15 cellular contexts compared by ENCODE assay signal in the genomic region with DNA sequence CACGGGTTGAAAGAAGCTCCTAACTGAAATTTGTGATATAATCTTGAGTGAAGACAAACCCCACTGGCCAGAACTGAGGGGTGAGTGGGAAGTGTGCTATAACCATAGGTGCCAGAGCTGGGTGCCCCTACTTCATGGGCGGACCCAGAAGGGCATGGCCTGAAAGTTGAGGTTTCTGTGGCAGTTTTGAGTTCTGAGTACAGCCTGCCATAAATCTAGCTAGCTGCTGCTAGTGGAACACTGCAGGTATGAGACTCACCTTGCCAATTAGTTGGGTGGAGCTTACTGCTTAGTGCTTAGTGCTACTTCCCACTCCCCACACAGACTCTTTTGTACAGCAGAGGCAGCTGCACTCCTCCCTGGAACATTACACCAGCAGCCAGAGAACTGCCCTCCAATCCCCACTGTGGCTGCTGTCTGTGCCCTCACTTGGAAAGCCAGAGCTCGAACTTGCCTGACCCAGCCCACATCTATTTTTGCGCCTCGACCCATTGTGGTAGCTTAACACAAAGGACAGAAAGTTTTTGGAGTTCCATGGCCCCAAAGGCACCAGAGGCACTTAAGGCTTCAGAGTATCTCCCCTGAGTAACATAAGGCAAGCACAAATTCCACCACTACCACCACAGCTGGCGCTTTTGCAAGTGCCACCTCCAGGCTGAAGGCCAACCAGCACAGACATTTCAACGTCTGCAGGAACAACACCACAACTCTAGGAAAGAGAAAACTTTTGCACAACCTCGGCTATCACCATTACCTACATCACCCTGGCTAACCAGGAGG. TPM values are rescaled to one million over a fixed set of nuclear protein-coding genes. Genes with fewer than 3 reads are reported as not detected.
A peak's percentile ranks its signal among the peaks of the same experiment; 100 is the strongest.
DNase-seq lines count a peak whose midpoint lies in the region; ATAC-seq lines count a peak whose summit lies in the region.
"Had no signal": no experiment of that assay in that cellular context is flagged by ENCODE, and none has a peak within 500 bp of the region (broad histone marks: within the 10 kb centered on the region; RNA-seq: fewer than 3 reads in every experiment).

No MANE protein-coding gene starts in this region.

- no peaks in the 10 kb centered on the region for H3K27me3 Mint-ChIP-seq in CD4-positive, alpha-beta memory T cell
- no peaks in the 10 kb centered on the region for H3K27me3 Mint-ChIP-seq in activated CD4-positive, alpha-beta memory T cell treated with anti-CD3 and anti-CD28 coated beads, Interleukin-2, amount 10 ng/mL, durations not matched to agents 7 days and 5 days

- H3K4me1 ChIP-seq in CD4-positive, alpha-beta memory T cell (ENCODE audit: insufficient read depth, low read length) = peaks cover 82% of the 10 kb centered on the region
- H3K4me1 ChIP-seq: sigmoid colon had no signal

- ATAC-seq in HG02759 (IDR thresholded peaks at IDR 0.05; ENCODE audit: unreplicated experiment) = peak; percentile 19

- H3K36me3 ChIP-seq in CD4-positive, alpha-beta memory T cell (ENCODE audit: insufficient read depth, low read length) = no peaks in the 10 kb centered on the region
- H3K36me3 ChIP-seq: MG63, Peyer's patch, sigmoid colon had no signal

- intact Hi-C loops in CD4-positive, alpha-beta memory T cell (cut with micrococcal nuclease) = loop anchor here (2.0 kb wide), 1 partner anchor 74 kb away; no protein-coding TSS in a partner anchor

- H3K36me3 Mint-ChIP-seq in CD4-positive, alpha-beta memory T cell = no peaks in the 10 kb centered on the region
- H3K36me3 Mint-ChIP-seq in activated CD4-positive, alpha-beta memory T cell treated with anti-CD3 and anti-CD28 coated beads, Interleukin-2, amount 10 ng/mL, durations not matched to agents 7 days and 5 days (ENCODE audit: low read depth) = peaks cover 32% of the 10 kb centered on the region

- no peaks in the 10 kb centered on the region for H3K9me3 ChIP-seq in CD4-positive, alpha-beta memory T cell (ENCODE audit: control insufficient read depth in 1 of 2, low read length in 2 of 2)
- H3K9me3 ChIP-seq: Peyer's patch, sigmoid colon had no signal

- peak overlapping the region; percentile 63 to 90 (median 84) for H3K4me3 Mint-ChIP-seq in CD4-positive, alpha-beta memory T cell
- H3K4me3 Mint-ChIP-seq in activated CD4-positive, alpha-beta memory T cell treated with anti-CD3 and anti-CD28 coated beads, Interleukin-2, amount 10 ng/mL, durations not matched to agents 7 days and 5 days = peak overlapping the region; percentile 84
- H3K4me3 Mint-ChIP-seq: nephron had no signal

- peak overlapping the region; percentile 84 to 97 (median 93) for H3K27ac Mint-ChIP-seq in CD4-positive, alpha-beta memory T cell
- peak overlapping the region; percentile 94 for H3K27ac Mint-ChIP-seq in activated CD4-positive, alpha-beta memory T cell treated with anti-CD3 and anti-CD28 coated beads, Interleukin-2, amount 10 ng/mL, durations not matched to agents 7 days and 5 days
- H3K27ac Mint-ChIP-seq: nephron had no signal

- CTCF ChIA-PET in CD4-positive, alpha-beta memory T cell (lab: Charles Lee; ENCODE audit: partially characterized antibody) = interaction anchor here (0.6 to 7.6 kb wide), 14 partner anchors 13 to 936 kb away, joined by 3 to 58 read pairs (median 4); a partner anchor contains a TSS
- CTCF ChIA-PET in activated CD4-positive, alpha-beta memory T cell treated with anti-CD3 and anti-CD28 coated beads, Interleukin-2, amount 10 ng/mL, durations not matched to agents 7 days and 5 days (lab: Charles Lee) = interaction anchor here (1.1 to 1.4 kb wide), 4 partner anchors 28 to 262 kb away, joined by 3 to 6 read pairs (median 4); a partner anchor contains a TSS

- POLR2A ChIA-PET in CD4-positive, alpha-beta memory T cell (lab: Charles Lee; ENCODE audit: partially characterized antibody) = interaction anchor here (0.6 to 8.0 kb wide), 15 partner anchors 20 to 288 kb away, joined by 3 to 158 read pairs (median 5); a partner anchor contains a TSS
- POLR2A ChIA-PET in activated CD4-positive, alpha-beta memory T cell treated with anti-CD3 and anti-CD28 coated beads, Interleukin-2, amount 10 ng/mL, durations not matched to agents 7 days and 5 days (lab: Charles Lee) = interaction anchor here (0.7 to 5.0 kb wide), 14 partner anchors 9 to 319 kb away, joined by 3 to 72 read pairs (median 4); a partner anchor contains a TSS

- H3K9me3 Mint-ChIP-seq in CD4-positive, alpha-beta memory T cell = no peaks in the 10 kb centered on the region
- peaks cover 9% of the 10 kb centered on the region for H3K9me3 Mint-ChIP-seq in activated CD4-positive, alpha-beta memory T cell treated with anti-CD3 and anti-CD28 coated beads, Interleukin-2, amount 10 ng/mL, durations not matched to agents 7 days and 5 days
- H3K9me3 Mint-ChIP-seq: nephron had no signal

- H3K27me3 ChIP-seq in CD4-positive, alpha-beta memory T cell (ENCODE audit: insufficient read depth, low read length) = no peaks in the 10 kb centered on the region
- H3K27me3 ChIP-seq: Peyer's patch, sigmoid colon had no signal

- H3K27ac ChIP-seq in CD4-positive, alpha-beta memory T cell (ENCODE audit: low read depth, low read length) = peak overlapping the region; percentile 55
- H3K27ac ChIP-seq: sigmoid colon had no signal

- DNase-seq in CD4-positive, alpha-beta memory T cell = peak in 2 of 5 donors; percentile 19 to 30
- peak; percentile 45 for DNase-seq in activated CD4-positive, alpha-beta memory T cell treated with anti-CD3 and anti-CD28 coated beads, Interleukin-2, amount 10 ng/mL, durations not matched to agents 7 days and 5 days
- peak; percentile 20 for DNase-seq in left kidney (ENCODE audit: low read depth, low spot score)
- DNase-seq in SIG-M5 (lab: John Stamatoyannopoulos, UW) = no peak
- no peak for DNase-seq in activated CD4-positive, CD25-positive, alpha-beta regulatory T cell (lab: John Stamatoyannopoulos, UW)
- DNase-seq in GOT3 (lab: John Stamatoyannopoulos, UW) = no peak
- no peak for DNase-seq in NCI-H82 (lab: John Stamatoyannopoulos, UW)
- DNase-seq: COR-L47, kidney glomerular epithelial cell, MG63, NCI-H226, Peyer's patch, sigmoid colon had no signal

- H3K4me3 ChIP-seq in CD4-positive, alpha-beta memory T cell (ENCODE audit: low read length in 2 of 2) = no peak overlapping the region
- H3K4me3 ChIP-seq: MG63, Peyer's patch, sigmoid colon had no signal

- H3K4me1 Mint-ChIP-seq in CD4-positive, alpha-beta memory T cell = peaks cover 53 to 89% (median 73%) of the 10 kb centered on the region in 4 donors
- peaks cover 77% of the 10 kb centered on the region for H3K4me1 Mint-ChIP-seq in activated CD4-positive, alpha-beta memory T cell treated with anti-CD3 and anti-CD28 coated beads, Interleukin-2, amount 10 ng/mL, durations not matched to agents 7 days and 5 days

RNA-seq across cellular contexts. Expression of a gene that starts 27.1 kb away (rescaled TPM):
- 10 to 100 TPM; 59.3 to 64.9 TPM for total RNA-seq in CD4-positive, alpha-beta memory T cell
- polyA plus RNA-seq in CD4-positive, alpha-beta memory T cell = 100 to 1,000 TPM in 1 of 2 donors, 10 to 100 TPM in 1; 62.7 to 106 TPM
- total RNA-seq in activated CD4-positive, alpha-beta memory T cell treated with anti-CD3 and anti-CD28 coated beads, Interleukin-2, amount 10 ng/mL, durations not matched to agents 7 days and 5 days = 10 to 100 TPM; 51.0 to 54.1 TPM

Comparison
In these comparisons a context has a peak if more than half of its experiments do, and no peak if none do; other contexts are left out.
1. DNase-seq: peak in activated CD4-positive, alpha-beta memory T cell treated with anti-CD3 and anti-CD28 coated beads, Interleukin-2, amount 10 ng/mL, durations not matched to agents 7 days and 5 days (single experiment) and left kidney (single experiment); none in SIG-M5 (single experiment), activated CD4-positive, CD25-positive, alpha-beta regulatory T cell (0 of 4), GOT3 (single experiment) and NCI-H82 (single experiment).